Comparison of ENCODE assay signal across 17 cellular contexts in the genomic region with DNA sequence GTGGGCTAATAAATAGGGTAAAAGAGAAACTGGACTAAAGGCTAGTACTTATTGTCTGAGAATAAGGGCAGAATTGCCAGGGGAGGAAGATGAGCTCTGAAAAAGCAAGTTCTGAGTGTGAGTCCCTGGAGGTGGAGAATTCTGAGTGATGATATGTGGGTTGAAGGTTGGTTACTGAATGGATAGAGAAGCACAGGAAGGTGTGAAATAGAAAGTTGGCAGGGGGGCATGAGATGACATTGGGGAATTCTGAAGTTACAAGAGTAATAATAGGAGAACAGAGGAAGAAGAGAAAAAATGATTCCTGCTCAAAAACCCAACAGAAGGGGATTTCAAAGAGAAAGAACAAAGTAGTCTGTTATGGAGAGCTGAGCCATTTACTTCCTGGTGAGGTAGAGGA.
DNase-seq lines count a peak whose midpoint lies in the region; ATAC-seq lines count a peak whose summit lies in the region.
"Had no signal": no experiment of that assay in that cellular context is flagged by ENCODE, and none has a peak within 500 bp of the region (broad histone marks: within the 10 kb centered on the region; RNA-seq: fewer than 3 reads in every experiment).

No MANE protein-coding gene starts in this region.

- H3K4me3 Mint-ChIP-seq in activated naive CD4-positive, alpha-beta T cell treated with anti-CD3 and anti-CD28 coated beads, Interleukin-2, amount 10 ng/mL, durations not matched to agents 7 days and 5 days = no peak overlapping the region
- no peak overlapping the region for H3K4me3 Mint-ChIP-seq in activated CD4-positive, alpha-beta memory T cell treated with anti-CD3 and anti-CD28 coated beads for 36 hours
- peak overlapping the region in 1 of 2 donors; percentile 4 for H3K4me3 Mint-ChIP-seq in effector memory CD8-positive, alpha-beta T cell
- peak overlapping the region; percentile 4 to 43 for H3K4me3 Mint-ChIP-seq in stimulated activated naive CD8-positive, alpha-beta T cell treated with anti-CD3 and anti-CD28 coated beads, Interleukin-15, amount 100 ng/mL, for 72 hours

- CTCF ChIA-PET in activated naive CD4-positive, alpha-beta T cell treated with anti-CD3 and anti-CD28 coated beads, Interleukin-2, amount 10 ng/mL, durations not matched to agents 7 days and 5 days (lab: Charles Lee) = interaction anchor here (1.2 kb wide), 1 partner anchor 145 kb away, joined by 3 read pairs; no protein-coding TSS in a partner anchor
- CTCF ChIA-PET in activated CD4-positive, alpha-beta memory T cell treated with anti-CD3 and anti-CD28 coated beads for 36 hours (lab: Charles Lee) = interaction anchor here (0.6 to 1.1 kb wide), 3 partner anchors 9 to 148 kb away, joined by 3 to 4 read pairs (median 3); no protein-coding TSS in a partner anchor

- H3K27me3 Mint-ChIP-seq in activated naive CD4-positive, alpha-beta T cell treated with anti-CD3 and anti-CD28 coated beads, Interleukin-2, amount 10 ng/mL, durations not matched to agents 7 days and 5 days = no peaks in the 10 kb centered on the region
- H3K27me3 Mint-ChIP-seq in activated CD4-positive, alpha-beta memory T cell treated with anti-CD3 and anti-CD28 coated beads for 36 hours = no peaks in the 10 kb centered on the region
- H3K27me3 Mint-ChIP-seq in effector memory CD8-positive, alpha-beta T cell = no peaks in the 10 kb centered on the region
- H3K27me3 Mint-ChIP-seq in stimulated activated naive CD8-positive, alpha-beta T cell treated with anti-CD3 and anti-CD28 coated beads, Interleukin-15, amount 100 ng/mL, for 72 hours = no peaks in the 10 kb centered on the region

- no peaks in the 10 kb centered on the region for H3K9me3 Mint-ChIP-seq in activated naive CD4-positive, alpha-beta T cell treated with anti-CD3 and anti-CD28 coated beads, Interleukin-2, amount 10 ng/mL, durations not matched to agents 7 days and 5 days
- H3K9me3 Mint-ChIP-seq in activated CD4-positive, alpha-beta memory T cell treated with anti-CD3 and anti-CD28 coated beads for 36 hours = no peaks in the 10 kb centered on the region
- H3K9me3 Mint-ChIP-seq in effector memory CD8-positive, alpha-beta T cell = no peaks in the 10 kb centered on the region
- peaks cover 0 to 15% of the 10 kb centered on the region in 2 donors for H3K9me3 Mint-ChIP-seq in stimulated activated naive CD8-positive, alpha-beta T cell treated with anti-CD3 and anti-CD28 coated beads, Interleukin-15, amount 100 ng/mL, for 72 hours

- no peak for DNase-seq in activated naive CD4-positive, alpha-beta T cell treated with anti-CD3 and anti-CD28 coated beads, Interleukin-2, amount 10 ng/mL, durations not matched to agents 7 days and 5 days
- DNase-seq in activated naive CD4-positive, alpha-beta T cell treated with Interleukin-2 at 50 U/mL for 16 hours = no peak
- peak; percentile 28 for DNase-seq in activated CD4-positive, alpha-beta memory T cell treated with anti-CD3 and anti-CD28 coated beads for 36 hours
- DNase-seq in effector memory CD8-positive, alpha-beta T cell = no peak
- DNase-seq in stimulated activated naive CD8-positive, alpha-beta T cell treated with anti-CD3 and anti-CD28 coated beads, Interleukin-15, amount 100 ng/mL, for 72 hours = no peak
- no peak for DNase-seq in SIG-M5 treated with dmso at 0.1 percent for 504 hours (lab: John Stamatoyannopoulos, UW; ENCODE audit: unreplicated experiment)
- DNase-seq in NCI-H2171 (lab: John Stamatoyannopoulos, UW) = no peak
- DNase-seq: activated CD4-positive, CD25-positive, alpha-beta regulatory T cell; C1 segment of cervical spinal cord; dorsolateral prefrontal cortex; heart left ventricle; mesendoderm; NCI-H2029 treated with DMSO at 0.1 percent for 48 hours; NCI-H82; occipital lobe; uterus had no signal

- POLR2A ChIA-PET in activated CD4-positive, alpha-beta memory T cell treated with anti-CD3 and anti-CD28 coated beads for 36 hours (lab: Charles Lee) = interaction anchor here (0.9 to 1.5 kb wide), 3 partner anchors 17 to 77 kb away, joined by 3 to 4 read pairs (median 3); a partner anchor contains a TSS

- ATAC-seq in effector memory CD8-positive, alpha-beta T cell (replicated peaks) = no peak
- no peak for ATAC-seq in stimulated activated naive CD8-positive, alpha-beta T cell treated with anti-CD3 and anti-CD28 coated beads, Interleukin-15, amount 100 ng/mL, for 72 hours
- ATAC-seq: heart left ventricle, SK-N-SH treated with all-trans-retinoic acid at 6 μM for 48 hours had no signal

- H3K27ac Mint-ChIP-seq in activated naive CD4-positive, alpha-beta T cell treated with anti-CD3 and anti-CD28 coated beads, Interleukin-2, amount 10 ng/mL, durations not matched to agents 7 days and 5 days = peak overlapping the region; percentile 46
- peak overlapping the region; percentile 89 for H3K27ac Mint-ChIP-seq in activated CD4-positive, alpha-beta memory T cell treated with anti-CD3 and anti-CD28 coated beads for 36 hours
- H3K27ac Mint-ChIP-seq in effector memory CD8-positive, alpha-beta T cell = peak overlapping the region; percentile 11 to 42
- H3K27ac Mint-ChIP-seq in stimulated activated naive CD8-positive, alpha-beta T cell treated with anti-CD3 and anti-CD28 coated beads, Interleukin-15, amount 100 ng/mL, for 72 hours = peak overlapping the region in 1 of 2 donors; percentile 86

- H3K4me1 Mint-ChIP-seq in activated naive CD4-positive, alpha-beta T cell treated with anti-CD3 and anti-CD28 coated beads, Interleukin-2, amount 10 ng/mL, durations not matched to agents 7 days and 5 days = peaks cover 60% of the 10 kb centered on the region
- H3K4me1 Mint-ChIP-seq in activated CD4-positive, alpha-beta memory T cell treated with anti-CD3 and anti-CD28 coated beads for 36 hours (ENCODE audit: low read depth) = peaks cover 83% of the 10 kb centered on the region
- H3K4me1 Mint-ChIP-seq in effector memory CD8-positive, alpha-beta T cell (ENCODE audit: low read depth in 2 of 2) = peaks cover 43 to 66% of the 10 kb centered on the region in 2 donors
- peaks cover 72% of the 10 kb centered on the region for H3K4me1 Mint-ChIP-seq in stimulated activated naive CD8-positive, alpha-beta T cell treated with anti-CD3 and anti-CD28 coated beads, Interleukin-15, amount 100 ng/mL, for 72 hours

- peaks cover 75% of the 10 kb centered on the region for H3K36me3 Mint-ChIP-seq in activated naive CD4-positive, alpha-beta T cell treated with anti-CD3 and anti-CD28 coated beads, Interleukin-2, amount 10 ng/mL, durations not matched to agents 7 days and 5 days
- H3K36me3 Mint-ChIP-seq in activated CD4-positive, alpha-beta memory T cell treated with anti-CD3 and anti-CD28 coated beads for 36 hours = peaks cover 49% of the 10 kb centered on the region
- H3K36me3 Mint-ChIP-seq in effector memory CD8-positive, alpha-beta T cell (ENCODE audit: insufficient read depth) = peaks cover 52% of the 10 kb centered on the region

- intact Hi-C loops in activated CD4-positive, alpha-beta memory T cell treated with anti-CD3 and anti-CD28 coated beads for 36 hours (cut with micrococcal nuclease) = no loop called here

Comparison
In these comparisons a context has a peak if more than half of its experiments do, and no peak if none do; other contexts are left out.
1. H3K4me3 Mint-ChIP-seq: peak in stimulated activated naive CD8-positive, alpha-beta T cell treated with anti-CD3 and anti-CD28 coated beads, Interleukin-15, amount 100 ng/mL, for 72 hours (2 of 2); none in activated naive CD4-positive, alpha-beta T cell treated with anti-CD3 and anti-CD28 coated beads, Interleukin-2, amount 10 ng/mL, durations not matched to agents 7 days and 5 days (single experiment) and activated CD4-positive, alpha-beta memory T cell treated with anti-CD3 and anti-CD28 coated beads for 36 hours (single experiment).